In the genomic region with DNA sequence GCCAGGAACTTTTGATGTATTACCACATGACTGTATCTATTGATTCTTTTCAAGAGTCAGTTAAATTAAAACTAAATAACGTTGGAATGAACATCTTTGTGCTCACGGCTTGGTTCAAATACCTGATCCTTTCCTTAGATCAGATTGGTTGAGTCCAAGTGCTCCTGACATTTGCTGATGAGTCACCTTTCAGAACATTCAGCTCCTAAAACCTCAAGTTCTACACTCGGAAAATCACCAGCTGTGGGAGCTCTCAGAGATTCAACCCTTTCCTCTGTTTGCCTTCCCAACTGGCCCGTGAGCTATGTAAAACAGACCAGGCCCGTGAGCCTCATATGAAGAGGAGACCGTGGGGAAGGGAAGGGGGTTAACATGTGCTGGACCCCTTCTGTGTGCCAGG, we compare ENCODE assay signal across 28 cellular contexts.
DNase-seq lines count a peak whose midpoint lies in the region; ATAC-seq and TF ChIP-seq lines count a peak whose summit lies in the region.
"Had no signal": no experiment of that assay in that cellular context is flagged by ENCODE, and none has a peak within 500 bp of the region (broad histone marks: within the 10 kb centered on the region; RNA-seq: fewer than 3 reads in every experiment).

No MANE protein-coding gene starts in this region.

- H3K79me2 ChIP-seq in PC-3 (ENCODE audit: low read length), result no peaks in the 10 kb centered on the region

- no peaks in the 10 kb centered on the region for H3F3A ChIP-seq in PC-3 (ENCODE audit: low read length, unreplicated experiment)

- H3K9me2 ChIP-seq in PC-3 (replicated peaks; ENCODE audit: low read length), result no peaks in the 10 kb centered on the region

- CTCF ChIA-PET in PC-3 (lab: Charles Lee), result no interaction called here

- H3K4me1 ChIP-seq in PC-3 (ENCODE audit: insufficient read depth, low read length), result no peaks in the 10 kb centered on the region

- no peaks in the 10 kb centered on the region for H3K27me3 Mint-ChIP-seq in activated T-cell treated with anti-CD3 and anti-CD28 coated beads, Interleukin-2, amount 50 U/mL, for 4 hours (ENCODE audit: low read depth)
- H3K27me3 Mint-ChIP-seq: activated T-cell treated with anti-CD3 and anti-CD28 coated beads, Interleukin-2, amount 50 U/mL, for 24 hours had no signal

- no peak overlapping the region for H3K4me2 ChIP-seq in PC-3 (ENCODE audit: low read length)
- H3K4me2 ChIP-seq: KMS-11 had no signal

- H3K4me3 ChIP-seq in PC-3 (ENCODE audit: low read length), result no peak overlapping the region
- H3K4me3 ChIP-seq: gastroesophageal sphincter, GM12878, upper lobe of left lung had no signal

- POLR2A ChIA-PET in PC-3 (lab: Charles Lee; ENCODE audit: unreplicated experiment), result no interaction called here

- no peak overlapping the region for H3K4me3 Mint-ChIP-seq in activated T-cell treated with anti-CD3 and anti-CD28 coated beads, Interleukin-2, amount 50 U/mL, for 4 hours
- H3K4me3 Mint-ChIP-seq: activated CD8-positive, alpha-beta T cell treated with anti-CD3 and anti-CD28 coated beads, Interleukin-2, amount 10 ng/mL, durations not matched to agents 7 days and 5 days; activated naive CD4-positive, alpha-beta T cell treated with anti-CD3 and anti-CD28 coated beads for 36 hours; activated T-cell treated with anti-CD3 and anti-CD28 coated beads, Interleukin-2, amount 50 U/mL, for 24 hours; CD14-positive monocyte; nephron progenitor cell had no signal

- H3K27ac ChIP-seq in PC-3 (ENCODE audit: low read length), result no peak overlapping the region
- H3K27ac ChIP-seq: gastroesophageal sphincter, KMS-11, upper lobe of left lung had no signal

- no peak for TF ChIP-seq CTCF in PC-3 (conservative IDR thresholded peaks at IDR 0.05; ENCODE audit: low read depth, low read length)

- H3K9ac ChIP-seq in PC-3 (ENCODE audit: low read length), result no peak overlapping the region
- H3K9ac ChIP-seq: KMS-11 had no signal

- BruUV-seq in PC-3 (replicated peaks; lab: Mats Ljungman, UMichigan), result no TSS peak

- H3K9me3 ChIP-seq in PC-3 (ENCODE audit: low read length), result no peaks in the 10 kb centered on the region
- H3K9me3 ChIP-seq: gastroesophageal sphincter, upper lobe of left lung had no signal

- DNase-seq in NCI-H2171 treated with DMSO at 0.1 percent for 48 hours (lab: John Stamatoyannopoulos, UW), result peak; percentile 20
- no peak for DNase-seq in NCI-H2171 (lab: John Stamatoyannopoulos, UW)
- peak; percentile 7 for DNase-seq in PC-3
- DNase-seq in fibroblast of peridontal ligament (ENCODE audit: extremely low read depth), result peak; percentile 14
- DNase-seq in superior temporal gyrus (ENCODE audit: extremely low spot score), result peak; percentile 46
- no peak for DNase-seq in activated T-cell treated with anti-CD3 and anti-CD28 coated beads, Interleukin-2, amount 50 U/mL, for 4 hours
- DNase-seq in activated CD4-positive, CD25-positive, alpha-beta regulatory T cell (lab: John Stamatoyannopoulos, UW), result no peak
- DNase-seq in SHP77 (lab: John Stamatoyannopoulos, UW), result no peak
- DNase-seq: 8988T; activated CD8-positive, alpha-beta T cell treated with anti-CD3 and anti-CD28 coated beads, Interleukin-2, amount 10 ng/mL, durations not matched to agents 7 days and 5 days; activated naive CD4-positive, alpha-beta T cell treated with anti-CD3 and anti-CD28 coated beads for 36 hours; activated T-cell treated with anti-CD3 and anti-CD28 coated beads, Interleukin-2, amount 50 U/mL, for 24 hours; anterior cingulate cortex; effector CD4-positive, alpha-beta T cell; erythroblast; NCI-H2029; NCI-H510A treated with DMSO at 0.1 percent for 48 hours; nephron progenitor cell; RPMI8226; stimulated activated CD4-positive, alpha-beta T cell treated with anti-CD3 and anti-CD28 coated beads, Interleukin-12 subunit alpha, Interleukin-12 subunit beta, amount 100 ng/mL, for 4 hours; T1000; upper lobe of left lung had no signal

- no peaks in the 10 kb centered on the region for H3K4me1 Mint-ChIP-seq in activated T-cell treated with anti-CD3 and anti-CD28 coated beads, Interleukin-2, amount 50 U/mL, for 4 hours (ENCODE audit: low read depth)
- H3K4me1 Mint-ChIP-seq: CD14-positive monocyte had no signal

- no peaks in the 10 kb centered on the region for H3K9me3 Mint-ChIP-seq in activated T-cell treated with anti-CD3 and anti-CD28 coated beads, Interleukin-2, amount 50 U/mL, for 4 hours
- H3K9me3 Mint-ChIP-seq: activated naive CD4-positive, alpha-beta T cell treated with anti-CD3 and anti-CD28 coated beads for 36 hours; activated T-cell treated with anti-CD3 and anti-CD28 coated beads, Interleukin-2, amount 50 U/mL, for 24 hours; nephron progenitor cell had no signal

- H3K36me3 ChIP-seq in PC-3 (ENCODE audit: low read depth, low read length), result no peaks in the 10 kb centered on the region
- H3K36me3 ChIP-seq: gastroesophageal sphincter, upper lobe of left lung had no signal

- no peaks in the 10 kb centered on the region for H3K27me3 ChIP-seq in PC-3 (ENCODE audit: low read length)
- H3K27me3 ChIP-seq: gastroesophageal sphincter, upper lobe of left lung had no signal

- no peaks in the 10 kb centered on the region for H3K36me3 Mint-ChIP-seq in activated T-cell treated with anti-CD3 and anti-CD28 coated beads, Interleukin-2, amount 50 U/mL, for 4 hours (ENCODE audit: insufficient read depth)
- H3K36me3 Mint-ChIP-seq: CD14-positive monocyte had no signal

- no peak overlapping the region for H2AFZ ChIP-seq in PC-3 (ENCODE audit: low read length)

- H4K20me1 ChIP-seq in PC-3 (ENCODE audit: low read length), result no peaks in the 10 kb centered on the region

- ATAC-seq in PC-3, result no peak
- no peak for ATAC-seq in activated T-cell treated with anti-CD3 and anti-CD28 coated beads, Interleukin-2, amount 50 U/mL, for 4 hours
- ATAC-seq: activated CD4-positive, CD25-positive, alpha-beta regulatory T cell treated with anti-CD3 and anti-CD28 coated beads, Interleukin-2, amount 50 U/mL, for 24 hours; activated CD8-positive, alpha-beta T cell treated with anti-CD3 and anti-CD28 coated beads, Interleukin-2, amount 10 ng/mL, durations not matched to agents 7 days and 5 days; gastroesophageal sphincter; GM12878; left lobe of liver had no signal

- intact Hi-C loops in PC-3 (cut with micrococcal nuclease), result no loop called here

Comparison
In these comparisons a context has a peak if more than half of its experiments do, and no peak if none do; other contexts are left out.
1. DNase-seq: peak in NCI-H2171 treated with DMSO at 0.1 percent for 48 hours (single experiment), PC-3 (single experiment), fibroblast of peridontal ligament (single experiment) and superior temporal gyrus (single experiment); none in NCI-H2171 (single experiment), activated T-cell treated with anti-CD3 and anti-CD28 coated beads, Interleukin-2, amount 50 U/mL, for 4 hours (single experiment), activated CD4-positive, CD25-positive, alpha-beta regulatory T cell (0 of 4) and SHP77 (0 of 2).